ENCODE assay signal across 1 cellular context in the genomic region with DNA sequence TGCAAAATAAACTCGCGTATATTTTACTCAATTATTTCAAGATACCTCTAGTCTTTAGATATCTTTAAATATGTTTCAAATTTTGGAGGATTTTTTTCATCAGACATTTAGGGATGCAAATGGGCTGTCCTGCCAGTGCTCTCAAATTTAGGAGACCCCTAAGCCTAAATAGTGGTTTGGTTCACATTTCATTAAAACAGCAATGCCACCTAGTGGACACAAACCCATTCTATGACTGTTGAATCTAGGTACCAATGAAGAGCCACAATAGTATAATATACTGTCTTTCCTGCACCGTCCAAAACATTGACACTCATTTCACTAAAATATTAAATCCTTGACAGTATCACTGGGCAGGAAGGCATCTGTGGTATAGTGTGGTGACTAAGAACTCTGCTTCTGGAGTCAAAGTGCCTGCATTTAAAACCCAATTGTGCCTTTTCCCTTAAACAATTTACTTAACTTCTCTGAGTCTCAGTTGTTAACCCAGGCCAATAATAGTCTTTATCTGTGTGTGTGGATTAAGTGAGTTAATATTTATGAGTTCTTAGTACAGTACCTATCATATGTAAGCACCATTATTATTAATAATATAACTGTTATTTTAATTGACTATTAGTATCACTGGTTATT.
TF ChIP-seq lines count a peak whose summit lies in the region.

No MANE protein-coding gene starts in this region.

TF ChIP-seq in GM23338, 12 proteins besides CTCF, POLR2A, EP300 and RAD21 (continued from another document):
- TF ChIP-seq ZNF462 (CRISPR knock-in tag; IDR thresholded peaks at IDR 0.05) (no peak), EZH2 (IDR thresholded peaks at IDR 0.05; ENCODE audit: low read depth, unreplicated experiment) (no peak), NANOG (IDR thresholded peaks at IDR 0.05; ENCODE audit: borderline replicate concordance) (no peak), JUNB (IDR thresholded peaks at IDR 0.05; ENCODE audit: unreplicated experiment) (no peak), REST (IDR thresholded peaks at IDR 0.05; ENCODE audit: unreplicated experiment) (no peak)
